In the genomic region with DNA sequence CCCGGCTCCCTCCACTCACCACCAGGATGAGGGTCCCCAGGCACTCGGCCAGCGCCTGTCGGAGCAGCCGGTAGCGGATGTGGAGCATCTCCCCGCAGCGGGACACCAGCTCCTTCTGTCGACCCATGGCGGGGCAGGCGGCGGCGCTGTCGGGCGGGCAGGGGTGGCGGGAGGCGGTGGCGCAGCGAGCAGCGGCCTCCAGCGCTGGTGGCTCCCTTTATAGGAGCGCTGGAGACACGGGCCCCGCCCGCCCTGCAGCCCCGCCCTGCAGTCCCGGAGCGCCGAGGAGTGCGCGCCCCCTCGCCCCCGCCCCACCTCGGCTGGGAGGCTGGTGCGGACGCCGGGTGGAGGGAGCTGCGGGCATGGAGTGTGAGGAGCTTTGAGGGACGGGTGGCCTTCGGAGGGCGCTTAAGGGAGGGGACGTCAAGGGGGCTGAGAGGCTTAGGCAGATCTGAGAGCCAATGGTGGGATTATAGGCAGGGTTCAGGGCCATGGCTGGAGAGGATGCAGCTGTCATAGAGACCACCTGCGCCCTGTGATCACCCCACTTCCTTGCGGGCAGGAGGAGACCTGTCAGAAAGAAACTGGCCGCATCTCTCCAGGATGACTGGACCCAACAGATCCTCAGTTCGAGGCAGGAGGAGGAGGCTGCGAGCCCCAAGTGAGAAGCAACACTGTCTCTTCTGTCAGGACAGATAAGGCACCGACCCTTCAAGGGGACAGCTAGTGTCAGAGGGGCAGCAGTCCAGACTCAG, we compare ENCODE assay signal across 8 cellular contexts. TPM values are rescaled to one million over a fixed set of nuclear protein-coding genes. Genes with fewer than 3 reads are reported as not detected.
DNase-seq lines count a peak whose midpoint lies in the region; ATAC-seq and TF ChIP-seq lines count a peak whose summit lies in the region.

A gene (minus strand): TSS at position 190 of the 755 bp plus-strand sequence. CDS start 63 bp downstream, at position 127.

- ATAC-seq in HG03045 (IDR thresholded peaks at IDR 0.05; ENCODE audit: unreplicated experiment): peak; percentile 41

- H3K36me3 Mint-ChIP-seq in osteocyte (ENCODE audit: unreplicated experiment): no peaks in the 10 kb centered on the region

- no peaks in the 10 kb centered on the region for H3K36me3 ChIP-seq in urinary bladder (ENCODE audit: insufficient read depth)

- peak; percentile 48 for DNase-seq in ELR (ENCODE audit: low read depth)
- peak; percentile 88 for DNase-seq in OCI-M1 (lab: John Stamatoyannopoulos, UW)
- peak; percentile 91 for DNase-seq in activated effector memory CD4-positive, alpha-beta T cell treated with anti-CD3 and anti-CD28 coated beads, Interleukin-2, amount 50 U/mL, for 16 hours
- DNase-seq in glomerular visceral epithelial cell (ENCODE audit: extremely low spot score): peak; percentile 17
- peak; percentile 86 for DNase-seq in osteocyte (ENCODE audit: extremely low spot score, unreplicated experiment)
- no peak for DNase-seq in HPDE6-E6E7 (ENCODE audit: extremely low spot score)

- no peaks in the 10 kb centered on the region for H3K27me3 Mint-ChIP-seq in osteocyte (ENCODE audit: unreplicated experiment)

- WGBS in urinary bladder: 2% methylated on average over 48 of the region's 48 CpGs

- H3K4me1 ChIP-seq in urinary bladder (ENCODE audit: insufficient read depth): peaks cover under 1% of the 10 kb centered on the region

- H3K9me3 Mint-ChIP-seq in osteocyte (ENCODE audit: unreplicated experiment): no peaks in the 10 kb centered on the region

- H3K27ac ChIP-seq in urinary bladder (ENCODE audit: low read depth): peak within 1 kb of the TSS; percentile 60

- peak; percentile 39 for TF ChIP-seq CTCF in osteocyte (IDR thresholded peaks at IDR 0.05)

- H3K4me1 Mint-ChIP-seq in osteocyte (ENCODE audit: unreplicated experiment): peaks cover 11% of the 10 kb centered on the region

- no peak within 1 kb of the TSS for H3K27ac Mint-ChIP-seq in osteocyte (ENCODE audit: unreplicated experiment)

- peak within 1 kb of the TSS; percentile 75 for H3K4me3 Mint-ChIP-seq in osteocyte (ENCODE audit: unreplicated experiment)

- peak within 1 kb of the TSS; percentile 48 for H3K4me3 ChIP-seq in urinary bladder (ENCODE audit: low read depth, low read length)

RNA-seq across cellular contexts. Expression of the gene that starts here (rescaled TPM):
- 0.86 and 1.1 TPM in 2 replicates for total RNA-seq in osteocyte
- total RNA-seq in urinary bladder: 27.1 TPM
- polyA plus RNA-seq in urinary bladder: 126 TPM

Comparison
In these comparisons a context has a peak if more than half of its experiments do, and no peak if none do; other contexts are left out.
1. RNA of the gene that starts here (total RNA-seq): 27.1 TPM in urinary bladder (single experiment); 0.86 to 1.1 TPM in osteocyte; every median in the first group is over 10 times any median in the second.